11 cellular contexts compared by ENCODE assay signal in the genomic region with DNA sequence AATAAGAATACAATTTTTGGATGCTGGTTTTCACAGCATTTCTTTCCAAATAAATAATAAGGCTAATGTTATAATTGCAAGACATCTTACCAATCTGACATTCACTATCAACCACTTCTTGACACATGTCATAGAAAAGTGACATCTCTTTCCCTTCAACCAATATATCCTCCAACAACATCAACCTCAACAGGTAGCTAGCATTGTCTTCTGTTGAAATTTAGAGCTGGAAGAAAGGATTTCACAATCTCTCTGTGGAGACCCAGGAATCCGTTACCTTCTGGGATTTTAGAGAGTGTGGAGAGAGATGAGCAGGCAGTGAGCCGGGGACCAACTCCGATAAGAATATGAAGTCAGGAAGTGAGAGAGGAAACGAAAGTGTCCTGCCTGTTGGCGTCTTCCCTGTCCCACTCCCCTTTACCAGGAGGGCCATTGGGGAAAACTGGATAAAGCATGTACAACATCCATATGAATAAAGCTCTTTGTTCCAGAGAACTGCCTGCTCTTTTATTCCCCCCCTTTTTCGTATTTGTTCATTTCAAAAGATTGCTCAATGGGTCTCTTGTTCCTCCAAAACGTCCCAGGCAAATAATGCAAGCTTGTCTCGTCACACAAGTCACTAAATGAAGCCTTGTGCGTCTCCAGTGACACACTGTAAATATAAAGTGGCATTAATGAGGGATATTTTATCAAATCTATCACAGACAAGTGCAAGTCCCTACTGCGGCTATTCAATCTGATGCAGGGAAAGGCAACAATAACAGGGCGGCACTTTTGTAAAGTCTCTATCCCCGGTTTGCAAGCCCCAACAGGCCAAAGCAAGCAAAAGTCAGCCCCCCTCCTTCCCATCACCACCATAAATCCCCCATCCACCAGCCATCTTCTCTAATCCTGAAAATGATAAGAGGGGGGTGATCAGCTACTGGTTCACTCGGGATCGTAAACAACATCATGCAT. TPM values are rescaled to one million over a fixed set of nuclear protein-coding genes. Genes with fewer than 3 reads are reported as not detected.
DNase-seq lines count a peak whose midpoint lies in the region; ATAC-seq, FAIRE-seq and TF ChIP-seq lines count a peak whose summit lies in the region.
"Had no signal": no experiment of that assay in that cellular context is flagged by ENCODE, and none has a peak within 500 bp of the region (broad histone marks: within the 10 kb centered on the region; RNA-seq: fewer than 3 reads in every experiment).

No MANE protein-coding gene starts in this region.

- CTCF ChIA-PET in HepG2 (lab: Yijun Ruan, JAX; ENCODE audit: low intra/inter-chr PET ratio, low total read pairs): no interaction called here
- CTCF ChIA-PET in OCI-LY7 (lab: Charles Lee; ENCODE audit: unreplicated experiment): interaction anchor here (1.3 kb wide), 2 partner anchors 167 to 176 kb away, joined by 3 read pairs; no protein-coding TSS in a partner anchor

- H3K36me3 ChIP-seq in HepG2 (replicated peaks in 1 of 2; ENCODE audit: control insufficient read depth in 1 of 2, insufficient read depth in 2 of 2, low read length in 2 of 2): 0 out of 5 replicates have a peak, but pooled peaks cover 0 to 1% of the 10 kb centered on the region in 2 experiments
- H3K36me3 ChIP-seq in right lobe of liver: no peaks in the 10 kb centered on the region
- no peaks in the 10 kb centered on the region; the same call in 1 of the 2 replicates for H3K36me3 ChIP-seq in OCI-LY7 (ENCODE audit: insufficient read depth, low read length)
- no peaks in the 10 kb centered on the region for H3K36me3 ChIP-seq in upper lobe of right lung

- peak; percentile 72 for FAIRE-seq in HepG2 (lab: Jason Lieb, UNC)

- in situ Hi-C loops in HepG2 (cut with HindIII; ENCODE audit: extremely low pct_ligation_motif_present, low pct_unique_long_range_greater_than_20kb): loop anchor here (5.0 kb wide), 1 partner anchor 164 kb away; no protein-coding TSS in a partner anchor

- H3K4me1 ChIP-seq in HepG2 (ENCODE audit: insufficient read depth, low read length) (peaks cover 54% of the 10 kb centered on the region), right lobe of liver (peaks cover 0 to 57% (median 8%) of the 10 kb centered on the region in 4 donors), OCI-LY7 (ENCODE audit: insufficient read depth, low read length, poor library complexity, severe bottlenecking) (peaks cover 65% of the 10 kb centered on the region), upper lobe of right lung (peaks cover 33% of the 10 kb centered on the region)

- H3K27ac ChIP-seq in HepG2 (ENCODE audit: extremely low read length, insufficient read depth, low read length) (peak overlapping the region; percentile 67), right lobe of liver (peak overlapping the region in 1 of 3 donors; percentile 1), OCI-LY7 (ENCODE audit: low read depth, low read length, poor library complexity, severe bottlenecking) (peak overlapping the region; percentile 58), upper lobe of right lung (peak overlapping the region; percentile 25)

- no TSS peak for BruUV-seq in HepG2 (replicated peaks; lab: Mats Ljungman, UMichigan)
- TSS peak; percentile 27 for BruUV-seq in OCI-LY7 (replicated peaks; lab: Mats Ljungman, UMichigan)

- H3K9me3 ChIP-seq in HepG2 (ENCODE audit: low read length): no peaks in the 10 kb centered on the region
- no peaks in the 10 kb centered on the region for H3K9me3 ChIP-seq in right lobe of liver
- no peaks in the 10 kb centered on the region for H3K9me3 ChIP-seq in OCI-LY7 (ENCODE audit: low read length)
- no peaks in the 10 kb centered on the region for H3K9me3 ChIP-seq in upper lobe of right lung

- H3K79me2 ChIP-seq in HepG2 (ENCODE audit: insufficient read depth, low read length): peaks cover 79% of the 10 kb centered on the region
- peaks cover 60% of the 10 kb centered on the region for H3K79me2 ChIP-seq in OCI-LY7 (ENCODE audit: insufficient read depth, low read depth, low read length)

- H3K9me2 ChIP-seq in OCI-LY7 (ENCODE audit: insufficient read depth, low read length): no peaks in the 10 kb centered on the region

- intact Hi-C loops in HepG2 (cut with micrococcal nuclease; ENCODE audit: unreplicated experiment) (loop anchor here (5.0 kb wide), 3 partner anchors 79 to 124 kb away; no protein-coding TSS in a partner anchor), right lobe of liver (cut with DNase I) (loop anchor here in 1 of 2 donors (10.0 kb wide), 1 partner anchor 166 kb away; no protein-coding TSS in a partner anchor), OCI-LY7 (cut with micrococcal nuclease; ENCODE audit: unreplicated experiment) (loop anchor here (5.0 to 10.0 kb wide), 4 partner anchors 109 to 434 kb away; no protein-coding TSS in a partner anchor), upper lobe of right lung (cut with DNase I) (no loop called here)

- under 1% methylated on average over 14 of the region's 14 CpGs for WGBS in HepG2 (ENCODE audit: low lambda C conversion rate)
- 25% methylated on average over 14 of the region's 14 CpGs for WGBS in right lobe of liver (ENCODE audit: insufficient coverage, low coverage, low lambda C conversion rate, missing lambda C conversion rate)

- peak overlapping the region; percentile 87 for H3K4me2 ChIP-seq in HepG2 (ENCODE audit: low read depth, low read length)
- H3K4me2 ChIP-seq in OCI-LY7 (ENCODE audit: low read length): peak overlapping the region; percentile 91

- H3K27me3 ChIP-seq in HepG2 (ENCODE audit: control insufficient read depth in 1 of 2, insufficient read depth in 2 of 2, low read length in 2 of 2): no peaks in the 10 kb centered on the region; a peak in 1 of 5 replicates
- no peaks in the 10 kb centered on the region for H3K27me3 ChIP-seq in right lobe of liver
- peaks cover 8% of the 10 kb centered on the region for H3K27me3 ChIP-seq in upper lobe of right lung

- H2AFZ ChIP-seq in HepG2 (ENCODE audit: low read length) (peak overlapping the region; percentile 5), OCI-LY7 (ENCODE audit: low read length) (no peak overlapping the region)

- TF ChIP-seq POLR2A in HepG2 (IDR thresholded peaks at IDR 0.05; ENCODE audit: insufficient read depth in 1 of 2, low read depth in 2 of 2, low read length in 2 of 2) (no peak), right lobe of liver (IDR thresholded peaks at IDR 0.05) (no peak)

- H3K4me3 ChIP-seq in HepG2 (replicated peaks in 1 of 3; ENCODE audit: insufficient read depth in 1 of 3, low read depth in 2 of 3, low read length in 3 of 3) (peak overlapping the region; percentile 89 to 92 (median 89)), right lobe of liver (peak overlapping the region in 1 of 3 donors; percentile 12), OCI-LY7 (ENCODE audit: low read depth, low read length, poor library complexity, severe bottlenecking) (peak overlapping the region; percentile 77), upper lobe of right lung (peak overlapping the region; percentile 71)

- ATAC-seq in HepG2 (peak; percentile 8), right lobe of liver (no peak), upper lobe of right lung (no peak), GM19397 (IDR thresholded peaks at IDR 0.05; ENCODE audit: unreplicated experiment) (no peak)

- TF ChIP-seq CTCF in HepG2 (CRISPR knock-in tag; IDR thresholded peaks at IDR 0.05): no peak
- TF ChIP-seq CTCF in right lobe of liver (IDR thresholded peaks at IDR 0.05): no peak
- TF ChIP-seq CTCF in OCI-LY7 (conservative IDR thresholded peaks at IDR 0.05; ENCODE audit: low read length): no peak
- TF ChIP-seq CTCF in upper lobe of right lung (IDR thresholded peaks at IDR 0.05): no peak

- POLR2A ChIA-PET in HepG2 (lab: Yijun Ruan, JAX) (interaction anchor here (0.6 to 1.4 kb wide), 6 partner anchors 11 to 294 kb away, joined by 3 to 6 read pairs (median 4); no protein-coding TSS in a partner anchor), OCI-LY7 (lab: Charles Lee) (interaction anchor here (0.6 to 3.0 kb wide), 15 partner anchors 9 to 277 kb away, joined by 3 to 12 read pairs (median 5); no protein-coding TSS in a partner anchor)

- H4K20me1 ChIP-seq in HepG2 (ENCODE audit: insufficient read depth, low read length) (peaks cover 4% of the 10 kb centered on the region; the same call in 1 of the 2 replicates), OCI-LY7 (ENCODE audit: insufficient read depth, low read length) (peaks cover 25% of the 10 kb centered on the region; the same call in 1 of the 2 replicates)

- DNase-seq in HepG2 (ENCODE audit: low spot score): peak; percentile 94
- no peak for DNase-seq in right lobe of liver
- DNase-seq in OCI-LY7 (ENCODE audit: low spot score): peak; percentile 18
- peak in 29 of 51 donors; percentile 6 to 92 (median 39) for DNase-seq in hypothalamus (lab: John Stamatoyannopoulos, UW)
- no peak for DNase-seq in upper lobe of right lung
- DNase-seq in NCI-H2171 treated with DMSO at 0.1 percent for 48 hours (lab: John Stamatoyannopoulos, UW): no peak
- DNase-seq in NCI-H2196 (lab: John Stamatoyannopoulos, UW; ENCODE audit: unreplicated experiment): no peak
- DNase-seq: NCI-H2107, T-helper 9 cell had no signal

- TF ChIP-seq EP300 in HepG2 (IDR thresholded peaks at IDR 0.05; ENCODE audit: low read depth in 2 of 2, low read length in 2 of 2) (peak in 1 of 2 experiments; percentile 67; a peak in 2 of 4 replicates), HepG2 (CRISPR knock-in tag; IDR thresholded peaks at IDR 0.05; ENCODE audit: borderline replicate concordance) (no peak; the same call in 1 of the 2 replicates)

- H3K9ac ChIP-seq in HepG2 (ENCODE audit: insufficient read depth, low read depth, low read length): peak overlapping the region; percentile 87

- TF ChIP-seq RAD21 in HepG2 (CRISPR knock-in tag; IDR thresholded peaks at IDR 0.05): no peak

RNA-seq across cellular contexts. Expression of gene CADM1, which starts 3.4 kb away (rescaled TPM):
- total RNA-seq in HepG2 (2016; rRNA removed; fragmentation: Illumina TruSeq; extraction: Trizol) (62.2 and 122 TPM in 2 replicates), right lobe of liver (10 to 100 TPM; 21.1 to 56.7 (median 30.6) TPM), OCI-LY7 (2022) (78.3 and 89.7 TPM in 2 replicates), upper lobe of right lung (222 TPM)
- total RNA-seq in HepG2 (2016; cell fraction: cytosol; rRNA removed; fragmentation: Illumina TruSeq; extraction: Trizol; ENCODE audit: low read depth): 20.6 and 22.4 TPM in 2 replicates
- 50.3 and 115 TPM in 2 replicates for total RNA-seq in HepG2 (2016; cell fraction: insoluble cytoplasmic fraction; rRNA removed; fragmentation: Illumina TruSeq; extraction: Trizol)
- total RNA-seq in HepG2 (2016; cell fraction: membrane; rRNA removed; fragmentation: Illumina TruSeq; extraction: Trizol): 22.9 and 28.5 TPM in 2 replicates
- 159 and 163 TPM in 2 replicates for total RNA-seq in HepG2 (2016; cell fraction: nucleus; rRNA removed; fragmentation: Illumina TruSeq; extraction: Trizol)
- 61.6 and 71.3 TPM in 2 replicates for polyA plus RNA-seq in HepG2 (2011; rRNA removed)
- 52.5 and 58.8 TPM in 2 replicates for polyA plus RNA-seq in HepG2 (2011; cell fraction: cytosol; rRNA removed)
- polyA plus RNA-seq in HepG2 (2011; cell fraction: nucleus; rRNA removed): 32.4 and 35.9 TPM in 2 replicates
- polyA plus RNA-seq in HepG2 (2012): 84.1 and 86.8 TPM in 2 replicates
- polyA plus RNA-seq in HepG2 (2016; cell fraction: cytosol; fragmentation: Illumina TruSeq; extraction: Trizol; ENCODE audit: low read depth): 8.7 and 9.1 TPM in 2 replicates
- polyA plus RNA-seq in HepG2 (2016; cell fraction: insoluble cytoplasmic fraction; fragmentation: Illumina TruSeq; extraction: Trizol; ENCODE audit: low read depth): 40.6 and 51.1 TPM in 2 replicates
- 8.6 and 11.4 TPM in 2 replicates for polyA plus RNA-seq in HepG2 (2016; cell fraction: membrane; fragmentation: Illumina TruSeq; extraction: Trizol; ENCODE audit: low read depth)
- polyA plus RNA-seq in HepG2 (2016; cell fraction: nucleus; fragmentation: Illumina TruSeq; extraction: Trizol; ENCODE audit: insufficient read depth, low read depth): 126 and 127 TPM in 2 replicates
- 78.2 TPM in 1 of 2 replicates, not detected in the other for polyA minus RNA-seq in HepG2 (2011; rRNA and poly(A)+ RNA removed; ENCODE audit: low replicate concordance)
- 56.0 and 62.6 TPM in 2 replicates for polyA minus RNA-seq in HepG2 (2011; cell fraction: cytosol; rRNA and poly(A)+ RNA removed)
- polyA minus RNA-seq in HepG2 (2011; cell fraction: nucleus; rRNA and poly(A)+ RNA removed): 161 and 188 TPM in 2 replicates
- 49.0 and 59.7 TPM in 2 replicates for total RNA-seq in OCI-LY7 (2014; rRNA removed; shearing (Covaris generic))
- total RNA-seq: activated T-helper 1 cell treated with anti-CD3 and anti-CD28 coated beads, Interleukin-12 subunit alpha, Interleukin-12 subunit beta, Interleukin-2, Interleukin-4 antibody, amounts not matched to agents 30 ng/mL and 10 ng/mL and 1 ng/mL, durations not matched to agents 14 hours and 24 hours and 36 hours had no signal

Comparison
In these comparisons a context has a peak if more than half of its experiments do, and no peak if none do; other contexts are left out.
1. DNase-seq: peak in HepG2 (single experiment), OCI-LY7 (single experiment) and hypothalamus (29 of 51); none in right lobe of liver (0 of 3), upper lobe of right lung (single experiment), NCI-H2171 treated with DMSO at 0.1 percent for 48 hours (single experiment) and NCI-H2196 (single experiment).